21 cellular contexts compared by ENCODE assay signal in genomic region chr9:77885104-77885672, GRCh38.
DNase-seq lines count a peak whose midpoint lies in the region; ATAC-seq and TF ChIP-seq lines count a peak whose summit lies in the region.
"Had no signal": no experiment of that assay in that cellular context is flagged by ENCODE, and none has a peak within 500 bp of the region (broad histone marks: within the 10 kb centered on the region; RNA-seq: fewer than 3 reads in every experiment).

No MANE protein-coding gene starts in this region.

- peak overlapping the region; percentile 13 for H3K27ac ChIP-seq in mammary epithelial cell (ENCODE audit: insufficient read depth, low read depth, low read length)
- H3K27ac ChIP-seq in uterus, result peak overlapping the region; percentile 38 to 46
- no peak overlapping the region for H3K27ac ChIP-seq in GM23248
- H3K27ac ChIP-seq in PC-3 (ENCODE audit: low read length), result no peak overlapping the region
- H3K27ac ChIP-seq: 22Rv1 had no signal

- no peaks in the 10 kb centered on the region for H3F3A ChIP-seq in GM23248 (ENCODE audit: insufficient read depth)
- H3F3A ChIP-seq in PC-3 (ENCODE audit: low read length, unreplicated experiment), result no peaks in the 10 kb centered on the region

- POLR2A ChIA-PET in PC-3 (lab: Charles Lee; ENCODE audit: unreplicated experiment), result no interaction called here

- WGBS in mammary epithelial cell (ENCODE audit: low coverage, missing lambda C conversion rate), result 45% methylated on average over 3 of the region's 3 CpGs
- WGBS in GM23248 (ENCODE audit: low coverage in 1 of 2, low lambda C conversion rate in 2 of 2, missing lambda C conversion rate in 2 of 2), 2 experiments, result 51 to 52% methylated on average over 3 of the region's 3 CpGs

- intact Hi-C loops in activated CD4-positive, alpha-beta T cell treated with anti-CD3 and anti-CD28 coated beads, Interleukin-2, amount 10 ng/mL, durations not matched to agents 24 days and 14 days (cut with micrococcal nuclease), result no loop called here
- intact Hi-C loops in mammary epithelial cell (cut with micrococcal nuclease), result loop anchor here (10.0 kb wide), 1 partner anchor 150 kb away; the partner anchor contains the start of gene GNAQ
- intact Hi-C loops in uterus (cut with DNase I; ENCODE audit: low total_unique reads), result no loop called here
- intact Hi-C loops in PC-3 (cut with micrococcal nuclease), result no loop called here

- no peaks in the 10 kb centered on the region for H3K9me2 ChIP-seq in GM23248 (ENCODE audit: insufficient read depth)
- H3K9me2 ChIP-seq in PC-3 (replicated peaks; ENCODE audit: low read length), result no peaks in the 10 kb centered on the region

- H3K4me1 ChIP-seq in mammary epithelial cell (ENCODE audit: insufficient read depth, low read length) (peaks cover 31% of the 10 kb centered on the region), uterus (no peaks in the 10 kb centered on the region), GM23248 (ENCODE audit: insufficient read depth) (peaks cover 11% of the 10 kb centered on the region), PC-3 (ENCODE audit: insufficient read depth, low read length) (no peaks in the 10 kb centered on the region)

- H3K79me2 ChIP-seq in mammary epithelial cell (ENCODE audit: insufficient read depth, low read length) (peaks cover 38% of the 10 kb centered on the region), GM23248 (ENCODE audit: insufficient read depth) (peaks cover 49% of the 10 kb centered on the region), PC-3 (ENCODE audit: low read length) (no peaks in the 10 kb centered on the region)

- DNase-seq in activated CD4-positive, alpha-beta T cell treated with anti-CD3 and anti-CD28 coated beads, Interleukin-2, amount 10 ng/mL, durations not matched to agents 24 days and 14 days, result peak; percentile 47
- DNase-seq in activated CD4-positive, alpha-beta T cell treated with anti-CD3 and anti-CD28 coated beads, Interleukin-2, amount 50 U/mL, for 1 hour, result no peak
- DNase-seq in mammary epithelial cell, result no peak
- no peak for DNase-seq in nephron progenitor cell
- DNase-seq in uterus, result peak in 1 of 2 donors; percentile 30
- DNase-seq in COLO829 (ENCODE audit: low spot score), result no peak
- no peak for DNase-seq in GM23248
- no peak for DNase-seq in PC-3
- DNase-seq: activated CD4-positive, alpha-beta T cell treated with anti-CD3 and anti-CD28 coated beads for 1 hour; effector CD4-positive, alpha-beta T cell; esophagus squamous epithelium; glutamatergic neuron; mucosa of descending colon; NCI-H1694 treated with DMSO at 0.1 percent for 48 hours; NCI-H446; RPMI8226; stimulated activated CD4-positive, alpha-beta T cell treated with anti-CD3 and anti-CD28 coated beads, Interleukin-2, amount 100 ng/mL, for 24 hours had no signal

- H4K20me1 ChIP-seq in mammary epithelial cell (ENCODE audit: insufficient read depth, low read length) (no peaks in the 10 kb centered on the region), GM23248 (ENCODE audit: insufficient read depth) (no peaks in the 10 kb centered on the region), PC-3 (ENCODE audit: low read length) (no peaks in the 10 kb centered on the region)

- H2AFZ ChIP-seq in mammary epithelial cell (ENCODE audit: low read depth, low read length), result peak overlapping the region; percentile 2
- no peak overlapping the region for H2AFZ ChIP-seq in GM23248
- no peak overlapping the region for H2AFZ ChIP-seq in PC-3 (ENCODE audit: low read length)

- H3K4me2 ChIP-seq in mammary epithelial cell (ENCODE audit: insufficient read depth, low read depth, low read length) (peak overlapping the region; percentile 66), GM23248 (ENCODE audit: unreplicated experiment) (no peak overlapping the region), PC-3 (ENCODE audit: low read length) (no peak overlapping the region)

- H3K9me3 Mint-ChIP-seq in activated CD4-positive, alpha-beta T cell treated with anti-CD3 and anti-CD28 coated beads, Interleukin-2, amount 10 ng/mL, durations not matched to agents 24 days and 14 days, result no peaks in the 10 kb centered on the region
- no peaks in the 10 kb centered on the region for H3K9me3 Mint-ChIP-seq in nephron progenitor cell
- H3K9me3 Mint-ChIP-seq: activated T-helper 2 cell treated with anti-CD3 and anti-CD28 coated beads, Interferon-gamma antibody, Interleukin-2, Interleukin-4, amounts not matched to agents 10 μg/mL and 5 μg/mL and 100 μg/mL, durations not matched to agents 14 hours and 24 hours and 36 hours; central memory CD8-positive, alpha-beta T cell; stimulated activated naive CD8-positive, alpha-beta T cell treated with anti-CD3 and anti-CD28 coated beads, Interleukin-15, Interleukin-2, amounts not matched to agents 100 ng/mL and 50 ng/mL, for 24 hours had no signal

- H3K9me3 ChIP-seq in mammary epithelial cell (replicated peaks; ENCODE audit: insufficient read depth, low read length), result no peaks in the 10 kb centered on the region
- H3K9me3 ChIP-seq in uterus, result no peaks in the 10 kb centered on the region
- no peaks in the 10 kb centered on the region for H3K9me3 ChIP-seq in GM23248 (ENCODE audit: low read depth)
- no peaks in the 10 kb centered on the region for H3K9me3 ChIP-seq in PC-3 (ENCODE audit: low read length)
- H3K9me3 ChIP-seq: esophagus squamous epithelium, mucosa of descending colon had no signal

- no peak overlapping the region for H3K4me3 Mint-ChIP-seq in activated CD4-positive, alpha-beta T cell treated with anti-CD3 and anti-CD28 coated beads, Interleukin-2, amount 10 ng/mL, durations not matched to agents 24 days and 14 days
- H3K4me3 Mint-ChIP-seq in nephron progenitor cell, result no peak overlapping the region
- H3K4me3 Mint-ChIP-seq: central memory CD8-positive, alpha-beta T cell; stimulated activated naive CD8-positive, alpha-beta T cell treated with anti-CD3 and anti-CD28 coated beads, Interleukin-15, Interleukin-2, amounts not matched to agents 100 ng/mL and 50 ng/mL, for 24 hours had no signal

- ATAC-seq in PC-3, result no peak
- ATAC-seq: mucosa of descending colon had no signal

- H3K4me3 ChIP-seq in mammary epithelial cell (replicated peaks in 1 of 3; ENCODE audit: insufficient read depth in 1 of 3, low read depth in 2 of 3, low read length in 3 of 3) (no peak overlapping the region), uterus (no peak overlapping the region), GM23248 (no peak overlapping the region), PC-3 (ENCODE audit: low read length) (no peak overlapping the region)
- H3K4me3 ChIP-seq: esophagus squamous epithelium, mucosa of descending colon had no signal

- peaks cover 7% of the 10 kb centered on the region for H3K36me3 Mint-ChIP-seq in activated CD4-positive, alpha-beta T cell treated with anti-CD3 and anti-CD28 coated beads, Interleukin-2, amount 10 ng/mL, durations not matched to agents 24 days and 14 days (ENCODE audit: low read depth)
- H3K36me3 Mint-ChIP-seq in nephron progenitor cell (ENCODE audit: low read depth), result peaks cover 6% of the 10 kb centered on the region

- no peak for TF ChIP-seq CTCF in mammary epithelial cell (conservative IDR thresholded peaks at IDR 0.05 in 1 of 2, IDR thresholded peaks at IDR 0.05 in 1 of 2; ENCODE audit: extremely low read depth in 1 of 2, insufficient read depth in 1 of 2, low read depth in 1 of 2, low read length in 2 of 2)
- TF ChIP-seq CTCF in nephron progenitor cell (IDR thresholded peaks at IDR 0.05), result no peak
- TF ChIP-seq CTCF in uterus (IDR thresholded peaks at IDR 0.05), result no peak
- no peak for TF ChIP-seq CTCF in PC-3 (conservative IDR thresholded peaks at IDR 0.05; ENCODE audit: low read depth, low read length)

- peaks cover 19% of the 10 kb centered on the region for H3K4me1 Mint-ChIP-seq in activated CD4-positive, alpha-beta T cell treated with anti-CD3 and anti-CD28 coated beads, Interleukin-2, amount 10 ng/mL, durations not matched to agents 24 days and 14 days
- H3K4me1 Mint-ChIP-seq in nephron progenitor cell, result peaks cover 30% of the 10 kb centered on the region
- H3K4me1 Mint-ChIP-seq: central memory CD8-positive, alpha-beta T cell had no signal

- TF ChIP-seq POLR2A in uterus (IDR thresholded peaks at IDR 0.05), result no peak

- H3K27me3 Mint-ChIP-seq in activated CD4-positive, alpha-beta T cell treated with anti-CD3 and anti-CD28 coated beads, Interleukin-2, amount 10 ng/mL, durations not matched to agents 24 days and 14 days, result no peaks in the 10 kb centered on the region
- H3K27me3 Mint-ChIP-seq in nephron progenitor cell (ENCODE audit: low read depth, poor library complexity), result no peaks in the 10 kb centered on the region
- H3K27me3 Mint-ChIP-seq: stimulated activated naive CD8-positive, alpha-beta T cell treated with anti-CD3 and anti-CD28 coated beads, Interleukin-15, Interleukin-2, amounts not matched to agents 100 ng/mL and 50 ng/mL, for 24 hours had no signal

- CTCF ChIA-PET in mammary epithelial cell (lab: Charles Lee; ENCODE audit: low non-redundant PET) (no interaction called here), PC-3 (lab: Charles Lee) (no interaction called here)

- in situ Hi-C loops in mammary epithelial cell (cut with MboI; ENCODE audit: low sequenced_read_pairs in 2 of 2), result no loop called here
- in situ Hi-C loops in GM23248 (cut with MboI), result no loop called here

- dilution Hi-C loops in mammary epithelial cell (cut with HindIII; ENCODE audit: low sequenced_read_pairs), result no loop called here

- no peaks in the 10 kb centered on the region for H3K36me3 ChIP-seq in mammary epithelial cell (ENCODE audit: insufficient read depth, low read length)
- H3K36me3 ChIP-seq in uterus, result no peaks in the 10 kb centered on the region
- no peaks in the 10 kb centered on the region for H3K36me3 ChIP-seq in GM23248 (ENCODE audit: low read depth)
- no peaks in the 10 kb centered on the region for H3K36me3 ChIP-seq in PC-3 (ENCODE audit: low read depth, low read length)
- H3K36me3 ChIP-seq: esophagus squamous epithelium had no signal

- BruUV-seq in mammary epithelial cell (replicated peaks; lab: Mats Ljungman, UMichigan), result no TSS peak
- BruUV-seq in PC-3 (replicated peaks; lab: Mats Ljungman, UMichigan), result no TSS peak

- H3K9ac ChIP-seq in mammary epithelial cell (ENCODE audit: insufficient read depth, low read length), result no peak overlapping the region
- no peak overlapping the region for H3K9ac ChIP-seq in GM23248
- H3K9ac ChIP-seq in PC-3 (ENCODE audit: low read length), result no peak overlapping the region

- H3K27ac Mint-ChIP-seq in activated CD4-positive, alpha-beta T cell treated with anti-CD3 and anti-CD28 coated beads, Interleukin-2, amount 10 ng/mL, durations not matched to agents 24 days and 14 days, result no peak overlapping the region
- H3K27ac Mint-ChIP-seq in nephron progenitor cell, result peak overlapping the region; percentile 81
- H3K27ac Mint-ChIP-seq: stimulated activated naive CD8-positive, alpha-beta T cell treated with anti-CD3 and anti-CD28 coated beads, Interleukin-15, Interleukin-2, amounts not matched to agents 100 ng/mL and 50 ng/mL, for 24 hours had no signal

- no peaks in the 10 kb centered on the region for H3K27me3 ChIP-seq in mammary epithelial cell (ENCODE audit: insufficient read depth, low read length)
- no peaks in the 10 kb centered on the region for H3K27me3 ChIP-seq in uterus
- no peaks in the 10 kb centered on the region for H3K27me3 ChIP-seq in GM23248 (replicated peaks; ENCODE audit: insufficient read depth)
- H3K27me3 ChIP-seq in PC-3 (ENCODE audit: low read length), result no peaks in the 10 kb centered on the region
- H3K27me3 ChIP-seq: esophagus squamous epithelium had no signal

Comparison
In these comparisons a context has a peak if more than half of its experiments do, and no peak if none do; other contexts are left out.
1. H3K27ac ChIP-seq: peak in mammary epithelial cell (single experiment) and uterus (2 of 2); none in GM23248 (single experiment) and PC-3 (single experiment).